Comparison of ENCODE assay signal across 1 cellular context in genomic region chr16:3443108-3444031, GRCh38.
A peak's percentile ranks its signal among the peaks of the same experiment; 100 is the strongest.
TF ChIP-seq lines count a peak whose summit lies in the region.

Gene NAA60 (plus strand): TSS chr16:3443680. CDS start chr16:3476228, 32,548 bp downstream.
A gene with protein sequence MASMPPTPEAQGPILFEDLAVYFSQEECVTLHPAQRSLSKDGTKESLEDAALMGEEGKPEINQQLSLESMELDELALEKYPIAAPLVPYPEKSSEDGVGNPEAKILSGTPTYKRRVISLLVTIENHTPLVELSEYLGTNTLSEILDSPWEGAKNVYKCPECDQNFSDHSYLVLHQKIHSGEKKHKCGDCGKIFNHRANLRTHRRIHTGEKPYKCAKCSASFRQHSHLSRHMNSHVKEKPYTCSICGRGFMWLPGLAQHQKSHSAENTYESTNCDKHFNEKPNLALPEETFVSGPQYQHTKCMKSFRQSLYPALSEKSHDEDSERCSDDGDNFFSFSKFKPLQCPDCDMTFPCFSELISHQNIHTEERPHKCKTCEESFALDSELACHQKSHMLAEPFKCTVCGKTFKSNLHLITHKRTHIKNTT (minus strand): TSS chr16:3443504. CDS start chr16:3443153, 351 bp downstream.

TF ChIP-seq in GM12878, 131 proteins besides CTCF, POLR2A, EP300 and RAD21 (continued from another document):
- TF ChIP-seq ZBTB4 (CRISPR knock-in tag; IDR thresholded peaks at IDR 0.05): no peak
- TF ChIP-seq YY1 (IDR thresholded peaks at IDR 0.05; ENCODE audit: low read depth, low read length): peak; percentile 9; the same call in 1 of the 2 replicates
- no peak for TF ChIP-seq TBL1XR1 (IDR thresholded peaks at IDR 0.05; ENCODE audit: low read depth, low read length)
- TF ChIP-seq HDAC2 (IDR thresholded peaks at IDR 0.05): no peak
- TF ChIP-seq ZBTB11 (CRISPR knock-in tag; IDR thresholded peaks at IDR 0.05): no peak
- TF ChIP-seq IKZF2 (IDR thresholded peaks at IDR 0.05): peak in 1 of 2 experiments; percentile 10; a peak in 1 of 4 replicates
- TF ChIP-seq, protein P1, sequence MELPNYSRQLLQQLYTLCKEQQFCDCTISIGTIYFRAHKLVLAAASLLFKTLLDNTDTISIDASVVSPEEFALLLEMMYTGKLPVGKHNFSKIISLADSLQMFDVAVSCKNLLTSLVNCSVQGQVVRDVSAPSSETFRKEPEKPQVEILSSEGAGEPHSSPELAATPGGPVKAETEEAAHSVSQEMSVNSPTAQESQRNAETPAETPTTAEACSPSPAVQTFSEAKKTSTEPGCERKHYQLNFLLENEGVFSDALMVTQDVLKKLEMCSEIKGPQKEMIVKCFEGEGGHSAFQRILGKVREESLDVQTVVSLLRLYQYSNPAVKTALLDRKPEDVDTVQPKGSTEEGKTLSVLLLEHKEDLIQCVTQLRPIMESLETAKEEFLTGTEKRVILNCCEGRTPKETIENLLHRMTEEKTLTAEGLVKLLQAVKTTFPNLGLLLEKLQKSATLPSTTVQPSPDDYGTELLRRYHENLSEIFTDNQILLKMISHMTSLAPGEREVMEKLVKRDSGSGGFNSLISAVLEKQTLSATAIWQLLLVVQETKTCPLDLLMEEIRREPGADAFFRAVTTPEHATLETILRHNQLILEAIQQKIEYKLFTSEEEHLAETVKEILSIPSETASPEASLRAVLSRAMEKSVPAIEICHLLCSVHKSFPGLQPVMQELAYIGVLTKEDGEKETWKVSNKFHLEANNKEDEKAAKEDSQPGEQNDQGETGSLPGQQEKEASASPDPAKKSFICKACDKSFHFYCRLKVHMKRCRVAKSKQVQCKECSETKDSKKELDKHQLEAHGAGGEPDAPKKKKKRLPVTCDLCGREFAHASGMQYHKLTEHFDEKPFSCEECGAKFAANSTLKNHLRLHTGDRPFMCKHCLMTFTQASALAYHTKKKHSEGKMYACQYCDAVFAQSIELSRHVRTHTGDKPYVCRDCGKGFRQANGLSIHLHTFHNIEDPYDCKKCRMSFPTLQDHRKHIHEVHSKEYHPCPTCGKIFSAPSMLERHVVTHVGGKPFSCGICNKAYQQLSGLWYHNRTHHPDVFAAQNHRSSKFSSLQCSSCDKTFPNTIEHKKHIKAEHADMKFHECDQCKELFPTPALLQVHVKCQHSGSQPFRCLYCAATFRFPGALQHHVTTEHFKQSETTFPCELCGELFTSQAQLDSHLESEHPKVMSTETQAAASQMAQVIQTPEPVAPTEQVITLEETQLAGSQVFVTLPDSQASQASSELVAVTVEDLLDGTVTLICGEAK (IDR thresholded peaks at IDR 0.05; ENCODE audit: borderline replicate concordance): peak; percentile 90
- peak; percentile 66 for TF ChIP-seq SIN3A (IDR thresholded peaks at IDR 0.05; ENCODE audit: low read depth, low read length)
- peak; percentile 95 for TF ChIP-seq TAF1 (IDR thresholded peaks at IDR 0.05; ENCODE audit: borderline replicate concordance, low read depth, low read length)
- TF ChIP-seq RFX5 (IDR thresholded peaks at IDR 0.05; ENCODE audit: low read depth, low read length): peak; percentile 70
- no peak for TF ChIP-seq SMARCA5 (IDR thresholded peaks at IDR 0.05)
- TF ChIP-seq GABPA (IDR thresholded peaks at IDR 0.05; ENCODE audit: low read depth): peak; percentile 89
- TF ChIP-seq SUPT20H (IDR thresholded peaks at IDR 0.05; ENCODE audit: borderline replicate concordance, control insufficient read depth, low read depth, low read length): no peak
- peak; percentile 57; the same call in 1 of the 2 replicates for TF ChIP-seq SMAD5 (IDR thresholded peaks at IDR 0.05; ENCODE audit: low read depth)
- TF ChIP-seq EGR1 (IDR thresholded peaks at IDR 0.05; ENCODE audit: borderline replicate concordance in 1 of 2, low read depth in 2 of 2, low read length in 2 of 2): peak in 1 of 2 experiments; percentile 86; a peak in 2 of 3 replicates
- TF ChIP-seq MXI1 (IDR thresholded peaks at IDR 0.05; ENCODE audit: low read depth, low read length): peak; percentile 46; the same call in 1 of the 2 replicates
- TF ChIP-seq SPI1 (IDR thresholded peaks at IDR 0.05; ENCODE audit: borderline replicate concordance, insufficient read depth, low read depth, low read length): peak; percentile 35; the same call in 1 of the 2 replicates
- TF ChIP-seq CBFB (IDR thresholded peaks at IDR 0.05; ENCODE audit: low read depth): peak; percentile 48; the same call in 1 of the 2 replicates
- peak; percentile 74 for TF ChIP-seq CHD2 (IDR thresholded peaks at IDR 0.05; ENCODE audit: borderline replicate concordance, low read depth, low read length)
- TF ChIP-seq MAX (IDR thresholded peaks at IDR 0.05; ENCODE audit: low read depth, low read length): peak; percentile 25
- 0 out of 2 replicates have a peak, but pooled peaks have one; percentile 23 for TF ChIP-seq RUNX3 (IDR thresholded peaks at IDR 0.05; ENCODE audit: low read length)
- 0 out of 2 replicates have a peak, but pooled peaks have one; percentile 37 for TF ChIP-seq PML (IDR thresholded peaks at IDR 0.05; ENCODE audit: low read length)
- no peak for TF ChIP-seq ZNF384 (IDR thresholded peaks at IDR 0.05; ENCODE audit: borderline replicate concordance, low read depth, low read length)
- TF ChIP-seq, protein P2, sequence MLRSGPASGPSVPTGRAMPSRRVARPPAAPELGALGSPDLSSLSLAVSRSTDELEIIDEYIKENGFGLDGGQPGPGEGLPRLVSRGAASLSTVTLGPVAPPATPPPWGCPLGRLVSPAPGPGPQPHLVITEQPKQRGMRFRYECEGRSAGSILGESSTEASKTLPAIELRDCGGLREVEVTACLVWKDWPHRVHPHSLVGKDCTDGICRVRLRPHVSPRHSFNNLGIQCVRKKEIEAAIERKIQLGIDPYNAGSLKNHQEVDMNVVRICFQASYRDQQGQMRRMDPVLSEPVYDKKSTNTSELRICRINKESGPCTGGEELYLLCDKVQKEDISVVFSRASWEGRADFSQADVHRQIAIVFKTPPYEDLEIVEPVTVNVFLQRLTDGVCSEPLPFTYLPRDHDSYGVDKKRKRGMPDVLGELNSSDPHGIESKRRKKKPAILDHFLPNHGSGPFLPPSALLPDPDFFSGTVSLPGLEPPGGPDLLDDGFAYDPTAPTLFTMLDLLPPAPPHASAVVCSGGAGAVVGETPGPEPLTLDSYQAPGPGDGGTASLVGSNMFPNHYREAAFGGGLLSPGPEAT (IDR thresholded peaks at IDR 0.05; ENCODE audit: low read depth): 0 out of 2 replicates have a peak, but pooled peaks have one; percentile 25
- TF ChIP-seq ETV6 (conservative IDR thresholded peaks at IDR 0.05 in 1 of 2, IDR thresholded peaks at IDR 0.05 in 1 of 2; ENCODE audit: borderline replicate concordance in 1 of 2, low read depth in 1 of 2): 0 out of 4 replicates have a peak, but pooled peaks of 1 of the 2 experiments have one; percentile 50
- 0 out of 2 replicates have a peak, but pooled peaks have one; percentile 24 for TF ChIP-seq CREM (IDR thresholded peaks at IDR 0.05; ENCODE audit: low read depth)
- peak; percentile 33; the same call in 1 of the 2 replicates for TF ChIP-seq IKZF1 (conservative IDR thresholded peaks at IDR 0.05)
- peak; percentile 76 for TF ChIP-seq SP1 (IDR thresholded peaks at IDR 0.05; ENCODE audit: low read depth, low read length)
